23 cellular contexts compared by ENCODE assay signal in genomic region chr5:87872986-87873385, GRCh38.
DNase-seq lines count a peak whose midpoint lies in the region; ATAC-seq and TF ChIP-seq lines count a peak whose summit lies in the region.
"Had no signal": no experiment of that assay in that cellular context is flagged by ENCODE, and none has a peak within 500 bp of the region (broad histone marks: within the 10 kb centered on the region; RNA-seq: fewer than 3 reads in every experiment).

No MANE protein-coding gene starts in this region.

- H3K27me3 ChIP-seq in neural cell (ENCODE audit: insufficient read depth, low read depth, low read length), result no peaks in the 10 kb centered on the region
- H3K27me3 ChIP-seq: BLaER1 treated with 17β-estradiol and CSF1 and Interleukin-3, amounts not matched to agents 10 nM and 100 nM; esophagus squamous epithelium; right lobe of liver had no signal

- TF ChIP-seq EP300 in neural cell (conservative IDR thresholded peaks at IDR 0.05; ENCODE audit: poor library complexity, severe bottlenecking), result peak; percentile 56

- H3K4me3 ChIP-seq in neural cell (ENCODE audit: low read length), result peak overlapping the region; percentile 43
- H3K4me3 ChIP-seq: BLaER1 treated with 17β-estradiol and CSF1 and Interleukin-3, amounts not matched to agents 10 nM and 100 nM; esophagus squamous epithelium; right lobe of liver had no signal

- ATAC-seq in GM18873 (IDR thresholded peaks at IDR 0.05; ENCODE audit: low FRiP score, unreplicated experiment) (no peak), omental fat pad (ENCODE audit: low FRiP score) (no peak), left colon (no peak)
- ATAC-seq: left ventricle myocardium superior, natural killer cell, right lobe of liver, SK-N-SH treated with all-trans-retinoic acid at 6 μM for 48 hours had no signal

- TF ChIP-seq CTCF in neural cell (IDR thresholded peaks at IDR 0.05; ENCODE audit: poor library complexity, severe bottlenecking), result no peak
- TF ChIP-seq CTCF in omental fat pad (IDR thresholded peaks at IDR 0.05), result no peak

- peak; percentile 79 for DNase-seq in DMS53 treated with DMSO at 0.1 percent for 48 hours (lab: John Stamatoyannopoulos, UW; ENCODE audit: unreplicated experiment)
- DNase-seq in NCI-H2171 (lab: John Stamatoyannopoulos, UW), result peak; percentile 26
- DNase-seq in NCI-H774 (lab: John Stamatoyannopoulos, UW), result peak; percentile 15
- DNase-seq in omental fat pad (ENCODE audit: low spot score), result no peak
- no peak for DNase-seq in left colon
- DNase-seq: activated naive CD4-positive, alpha-beta T cell treated with anti-CD3 and anti-CD28 coated beads, Interleukin-2, amount 10 ng/mL, durations not matched to agents 7 days and 5 days; amniotic stem cell; Caco-2; cortex of kidney; esophagus squamous epithelium; left ventricle myocardium superior; natural killer cell; NCI-H187; NCI-H526; right lobe of liver; stimulated activated CD4-positive, alpha-beta T cell treated with anti-CD3 and anti-CD28 coated beads, Interleukin-4, amount 100 ng/mL, for 4 hours; stimulated activated naive CD4-positive, alpha-beta T cell; T-helper 2 cell had no signal

- peaks cover 13% of the 10 kb centered on the region for H3F3A ChIP-seq in neural cell (ENCODE audit: insufficient read depth, low read length, poor library complexity, severe bottlenecking)

- peak overlapping the region; percentile 0 for H3K4me2 ChIP-seq in neural cell (ENCODE audit: low read length)
- H3K4me2 ChIP-seq: BLaER1 treated with 17β-estradiol and CSF1 and Interleukin-3, amounts not matched to agents 10 nM and 100 nM had no signal

- H2AFZ ChIP-seq in neural cell (ENCODE audit: low read depth, low read length), result no peak overlapping the region
- H2AFZ ChIP-seq: parathyroid adenoma had no signal

- H3K27ac ChIP-seq in neural cell (ENCODE audit: low read length), result peak overlapping the region; percentile 69
- H3K27ac ChIP-seq: BLaER1 treated with 17β-estradiol and CSF1 and Interleukin-3, amounts not matched to agents 10 nM and 100 nM; esophagus squamous epithelium; parathyroid adenoma; right lobe of liver had no signal

- TF ChIP-seq RAD21 in neural cell (conservative IDR thresholded peaks at IDR 0.05), result no peak

- H3K9ac ChIP-seq in neural cell (ENCODE audit: low read length), result no peak overlapping the region
- H3K9ac ChIP-seq: BLaER1 treated with 17β-estradiol and CSF1 and Interleukin-3, amounts not matched to agents 10 nM and 100 nM; parathyroid adenoma had no signal

- H3K9me2 ChIP-seq in neural cell (ENCODE audit: insufficient read depth, low read length), result no peaks in the 10 kb centered on the region

- H4K20me1 ChIP-seq in neural cell (ENCODE audit: insufficient read depth), result no peaks in the 10 kb centered on the region
- H4K20me1 ChIP-seq: BLaER1 treated with 17β-estradiol and CSF1 and Interleukin-3, amounts not matched to agents 10 nM and 100 nM had no signal

- H3K79me2 ChIP-seq in neural cell (replicated peaks; ENCODE audit: insufficient read depth, low read length), result peaks cover 2% of the 10 kb centered on the region
- H3K79me2 ChIP-seq: parathyroid adenoma had no signal

- no peaks in the 10 kb centered on the region for H3K9me3 ChIP-seq in neural cell (ENCODE audit: low read length)
- H3K9me3 ChIP-seq: BLaER1 treated with 17β-estradiol and CSF1 and Interleukin-3, amounts not matched to agents 10 nM and 100 nM; Caco-2; esophagus squamous epithelium; right lobe of liver had no signal

- no peaks in the 10 kb centered on the region for H3K36me3 ChIP-seq in neural cell (ENCODE audit: insufficient read depth, low read length)
- H3K36me3 ChIP-seq: BLaER1 treated with 17β-estradiol and CSF1 and Interleukin-3, amounts not matched to agents 10 nM and 100 nM; esophagus squamous epithelium; right lobe of liver had no signal

- intact Hi-C loops in left colon (cut with DNase I, micrococcal nuclease), result no loop called here

TF ChIP-seq in neural cell, 6 proteins besides CTCF, POLR2A, EP300 and RAD21:
- TF ChIP-seq MXI1 (conservative IDR thresholded peaks at IDR 0.05; ENCODE audit: poor library complexity, severe bottlenecking) (no peak), TAF1 (IDR thresholded peaks at IDR 0.05; ENCODE audit: low read depth) (no peak), POLR2AphosphoS5 (IDR thresholded peaks at IDR 0.05) (peak; percentile 57), REST (IDR thresholded peaks at IDR 0.05; ENCODE audit: borderline replicate concordance) (peak; percentile 31)
TF ChIP-seq in neural cell: peak in this region for 2.

Comparison
In these comparisons a context has a peak if more than half of its experiments do, and no peak if none do; other contexts are left out.
1. DNase-seq: peak in DMS53 treated with DMSO at 0.1 percent for 48 hours (single experiment), NCI-H2171 (single experiment) and NCI-H774 (single experiment); none in omental fat pad (single experiment) and left colon (0 of 2).